ENCODE assay signal across 8 cellular contexts in the genomic region with DNA sequence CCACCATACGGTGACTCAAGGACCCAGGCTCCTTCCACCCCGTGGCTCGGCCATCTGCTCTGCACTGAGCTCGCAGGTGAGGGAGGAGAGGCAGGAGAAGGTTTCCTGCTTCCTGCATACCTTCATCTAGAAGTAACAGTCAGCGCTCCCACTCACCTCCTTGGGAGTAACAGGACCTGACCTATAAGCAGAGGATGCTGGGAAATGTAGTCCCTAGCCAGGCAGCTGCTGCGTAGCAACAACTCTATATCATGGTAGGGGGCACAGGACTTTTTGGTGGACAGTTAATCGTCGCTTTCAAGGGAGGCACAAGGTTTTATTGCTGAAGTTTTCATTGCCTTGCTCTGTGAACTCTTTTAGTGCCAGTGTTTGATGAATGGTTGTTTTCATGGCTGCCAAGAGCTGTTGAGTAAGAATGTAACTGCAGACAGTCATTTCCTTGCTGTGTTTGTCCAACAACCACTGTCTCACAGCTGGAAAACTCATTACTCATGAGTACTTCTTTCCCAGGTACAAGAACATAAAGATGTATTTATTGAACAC. TPM values are rescaled to one million over a fixed set of nuclear protein-coding genes. Genes with fewer than 3 reads are reported as not detected.
DNase-seq lines count a peak whose midpoint lies in the region; ATAC-seq, FAIRE-seq and TF ChIP-seq lines count a peak whose summit lies in the region.

No MANE protein-coding gene starts in this region.

- peak overlapping the region; percentile 59 for H3K4ac ChIP-seq in IMR-90 (ENCODE audit: low read depth, low read length)

- H2AK5ac ChIP-seq in IMR-90 (ENCODE audit: low read depth, low read length), result peak overlapping the region; percentile 86

- H2BK120ac ChIP-seq in IMR-90 (ENCODE audit: low read depth, low read length), result peak overlapping the region; percentile 28; the same call in 1 of the 2 replicates

- H2BK5ac ChIP-seq in IMR-90 (ENCODE audit: low read depth, low read length, poor library complexity, severe bottlenecking), result peak overlapping the region; percentile 50

- H3K27ac ChIP-seq in IMR-90 (ENCODE audit: insufficient read depth, low read length) (peak overlapping the region; percentile 56), endothelial cell of umbilical vein (ENCODE audit: insufficient read depth, low read depth, low read length) (peak overlapping the region; percentile 46), mucosa of rectum (ENCODE audit: low read depth in 2 of 2, low read length in 2 of 2) (peak overlapping the region; percentile 59 to 64)

- CTCF ChIA-PET in AG04449 (lab: Yijun Ruan, JAX), result interaction anchor here (1.0 to 14.2 kb wide), 9 partner anchors 8 to 173 kb away, joined by 3 to 328 read pairs (median 9); partner anchors contain the start of genes ANKRD2, AVPI1 and MARVELD1
- CTCF ChIA-PET in IMR-90 (lab: Yijun Ruan, JAX), result interaction anchor here (0.8 to 1.4 kb wide), 4 partner anchors 10 to 50 kb away, joined by 3 to 8 read pairs (median 4); partner anchors contain the start of gene ZFYVE27
- CTCF ChIA-PET in endothelial cell of umbilical vein (lab: Charles Lee), result interaction anchor here (0.8 to 21.8 kb wide), 6 partner anchors 10 to 50 kb away, joined by 3 to 863 read pairs (median 6); partner anchors contain the start of genes MARVELD1 and ZFYVE27

- peaks cover 3% of the 10 kb centered on the region; the same call in 1 of the 2 replicates for H4K20me1 ChIP-seq in IMR-90 (ENCODE audit: insufficient read depth, low read length)
- no peaks in the 10 kb centered on the region for H4K20me1 ChIP-seq in endothelial cell of umbilical vein (replicated peaks; ENCODE audit: control insufficient read depth, extremely low read depth, insufficient read depth, low read length)

- H2BK20ac ChIP-seq in IMR-90 (ENCODE audit: low read depth, low read length), result peak overlapping the region; percentile 15

- FAIRE-seq in endothelial cell of umbilical vein (lab: Jason Lieb, UNC), result peak; percentile 98

- no peak overlapping the region for H3K56ac ChIP-seq in IMR-90 (ENCODE audit: extremely low read depth, insufficient read depth, low read length)

- TF ChIP-seq CTCF in AG04449 (IDR thresholded peaks at IDR 0.05; ENCODE audit: insufficient read depth, low read length, missing control alignments), result no peak
- no peak for TF ChIP-seq CTCF in IMR-90 (conservative IDR thresholded peaks at IDR 0.05; ENCODE audit: low read depth, low read length)
- TF ChIP-seq CTCF in endothelial cell of umbilical vein (IDR thresholded peaks at IDR 0.05; ENCODE audit: extremely low read depth in 1 of 2, insufficient read depth in 1 of 2, low read depth in 1 of 2, low read length in 2 of 2), result no peak

- peak overlapping the region; percentile 36 to 53; a peak in 3 of 4 replicates for H4K8ac ChIP-seq in IMR-90 (ENCODE audit: low read depth in 2 of 2, low read length in 2 of 2)

- H3K4me1 ChIP-seq in IMR-90 (ENCODE audit: control insufficient read depth, insufficient read depth, low read length) (peaks cover 6% of the 10 kb centered on the region), endothelial cell of umbilical vein (ENCODE audit: control insufficient read depth, extremely low read depth, insufficient read depth, low read length) (peaks cover 8% of the 10 kb centered on the region), mucosa of rectum (ENCODE audit: control insufficient read depth in 2 of 2, insufficient read depth in 2 of 2, low read length in 2 of 2) (peaks cover 21 to 32% of the 10 kb centered on the region in 2 donors)

- H3K4me3 ChIP-seq in AG04449 (ENCODE audit: low read depth, low read length) (peak overlapping the region; percentile 19; the same call in 1 of the 2 replicates), IMR-90 (ENCODE audit: insufficient read depth, low read depth, low read length) (no peak overlapping the region), endothelial cell of umbilical vein (replicated peaks in 1 of 3; ENCODE audit: insufficient read depth in 1 of 3, low read depth in 1 of 3, low read length in 3 of 3) (peak overlapping the region in 2 of 3 experiments; percentile 8 to 20), mucosa of rectum (ENCODE audit: low read length in 2 of 2) (peak overlapping the region in 1 of 2 donors; percentile 73)

- dilution Hi-C loops in IMR-90 (cut with HindIII; ENCODE audit: low sequenced_read_pairs, unreplicated experiment) (no loop called here), endothelial cell of umbilical vein (cut with MboI; ENCODE audit: extremely low pct_ligation_motif_present, low sequenced_read_pairs) (no loop called here)

- H3K9ac ChIP-seq in IMR-90 (ENCODE audit: low read depth, low read length) (no peak overlapping the region), endothelial cell of umbilical vein (replicated peaks; ENCODE audit: extremely low read depth, insufficient read depth, low read length) (peak overlapping the region; percentile 6), mucosa of rectum (ENCODE audit: low read depth in 1 of 2, low read length in 2 of 2) (peak overlapping the region; percentile 2 to 41)

- H3K79me1 ChIP-seq in IMR-90 (ENCODE audit: low read depth in 1 of 2, low read length in 2 of 2), result 0 out of 4 replicates have a peak, but pooled peaks cover 0 to 8% of the 10 kb centered on the region in 2 experiments

- H3K4me2 ChIP-seq in IMR-90 (ENCODE audit: low read depth, low read length) (peak overlapping the region; percentile 61), endothelial cell of umbilical vein (ENCODE audit: insufficient read depth, low read length) (peak overlapping the region; percentile 48)

- no peak overlapping the region for H4K5ac ChIP-seq in IMR-90 (ENCODE audit: low read depth, low read length)

- H2AFZ ChIP-seq in IMR-90 (replicated peaks; ENCODE audit: low read length, poor library complexity), result peak overlapping the region; percentile 88
- H2AFZ ChIP-seq in endothelial cell of umbilical vein (ENCODE audit: low read depth, low read length), result peak overlapping the region; percentile 52

- no peak overlapping the region for H3K23ac ChIP-seq in IMR-90 (ENCODE audit: low read depth, low read length)

- TF ChIP-seq POLR2A in IMR-90 (IDR thresholded peaks at IDR 0.05; ENCODE audit: low read depth, low read length) (no peak), endothelial cell of umbilical vein (IDR thresholded peaks at IDR 0.05; ENCODE audit: low read depth, low read length) (no peak)

- POLR2A ChIA-PET in AG04449 (lab: Yijun Ruan, JAX) (interaction anchor here (0.6 to 4.7 kb wide), 3 partner anchors 10 to 25 kb away, joined by 3 to 39 read pairs (median 3); partner anchors contain the start of genes MARVELD1 and ZFYVE27), IMR-90 (lab: Charles Lee; ENCODE audit: unreplicated experiment) (no interaction called here), endothelial cell of umbilical vein (lab: Charles Lee) (interaction anchor here (0.9 to 1.0 kb wide), 2 partner anchors 12 to 39 kb away, joined by 3 to 5 read pairs; partner anchors contain the start of gene AVPI1)

- intact Hi-C loops in IMR-90 (cut with micrococcal nuclease), result no loop called here
- intact Hi-C loops in endothelial cell of umbilical vein (cut with micrococcal nuclease), result loop anchor here (1.0 kb wide), 1 partner anchor 39 kb away; the partner anchor contains the start of gene AVPI1

- no peak overlapping the region for H3K18ac ChIP-seq in IMR-90 (ENCODE audit: low read depth, low read length)

- no peak overlapping the region for H3K14ac ChIP-seq in IMR-90 (replicated peaks; ENCODE audit: low read depth, low read length)

- peak overlapping the region; percentile 47 for H2AK9ac ChIP-seq in IMR-90 (replicated peaks; ENCODE audit: low read depth, low read length, poor library complexity)

- in situ Hi-C loops in IMR-90 (cut with MboI; ENCODE audit: low sequenced_read_pairs), result no loop called here

- H3K9me1 ChIP-seq in IMR-90 (ENCODE audit: insufficient read depth, low read length), result 0 out of 2 replicates have a peak, but pooled peaks cover 3% of the 10 kb centered on the region
- no peaks in the 10 kb centered on the region for H3K9me1 ChIP-seq in endothelial cell of umbilical vein (replicated peaks; ENCODE audit: control insufficient read depth, extremely low read depth, insufficient read depth, low read length)

- H3K9me3 ChIP-seq in IMR-90 (ENCODE audit: control insufficient read depth, insufficient read depth, low read length) (no peaks in the 10 kb centered on the region), endothelial cell of umbilical vein (replicated peaks; ENCODE audit: control insufficient read depth, insufficient read depth, low read length) (no peaks in the 10 kb centered on the region), mucosa of rectum (ENCODE audit: control insufficient read depth in 2 of 2, low read length in 2 of 2) (no peaks in the 10 kb centered on the region)

- H2BK15ac ChIP-seq in IMR-90 (ENCODE audit: low read depth, low read length), result peak overlapping the region; percentile 72; the same call in 1 of the 3 replicates

- 17% methylated on average over 1 of the region's 8 CpGs; no CpG with 5 or more reads in 1 of the 2 experiments for WGBS in IMR-90 (ENCODE audit: extremely low coverage in 2 of 2, insufficient read length in 1 of 2), 2 experiments

- H3K36me3 ChIP-seq in IMR-90 (ENCODE audit: control insufficient read depth, insufficient read depth, low read length) (no peaks in the 10 kb centered on the region), endothelial cell of umbilical vein (ENCODE audit: control insufficient read depth in 2 of 2, extremely low read depth in 1 of 2, insufficient read depth in 2 of 2, low read length in 2 of 2) (no peaks in the 10 kb centered on the region), mucosa of rectum (ENCODE audit: control insufficient read depth in 2 of 2, insufficient read depth in 2 of 2, low read length in 2 of 2) (no peaks in the 10 kb centered on the region)

- TF ChIP-seq RAD21 in IMR-90 (IDR thresholded peaks at IDR 0.05; ENCODE audit: low read length), result no peak

- BruUV-seq in IMR-90 (replicated peaks; lab: Mats Ljungman, UMichigan) (no TSS peak), endothelial cell of umbilical vein (replicated peaks; lab: Mats Ljungman, UMichigan) (no TSS peak)

- H3K79me2 ChIP-seq in endothelial cell of umbilical vein (ENCODE audit: control insufficient read depth, insufficient read depth, low read length), result no peaks in the 10 kb centered on the region

- ATAC-seq in IMR-90 (ENCODE audit: low read depth) (peak; percentile 46), GM18498 (IDR thresholded peaks at IDR 0.05; ENCODE audit: unreplicated experiment) (no peak), GM21390 (IDR thresholded peaks at IDR 0.05; ENCODE audit: unreplicated experiment) (no peak)

- H4K91ac ChIP-seq in IMR-90 (ENCODE audit: insufficient read depth, low read depth, low read length), result peak overlapping the region; percentile 10; the same call in 1 of the 2 replicates

- H3K27me3 ChIP-seq in IMR-90 (ENCODE audit: control insufficient read depth, insufficient read depth, low read length) (no peaks in the 10 kb centered on the region), endothelial cell of umbilical vein (ENCODE audit: control insufficient read depth in 2 of 2, insufficient read depth in 2 of 2, low read length in 2 of 2) (no peaks in the 10 kb centered on the region), mucosa of rectum (ENCODE audit: control insufficient read depth in 2 of 2, insufficient read depth in 2 of 2, low read length in 2 of 2) (no peaks in the 10 kb centered on the region)

- DNase-seq in AG04449 (ENCODE audit: low read depth, low spot score) (no peak), IMR-90 (peak; percentile 85), endothelial cell of umbilical vein (ENCODE audit: low read depth, low spot score) (peak; percentile 88), GDM1 (lab: John Stamatoyannopoulos, UW) (no peak), 8988T (no peak)

RNA-seq across cellular contexts. Expression of gene ZFYVE27, which starts 10.2 kb away (rescaled TPM):
- total RNA-seq in IMR-90 (2012; rRNA removed) (12.8 and 13.1 TPM in 2 replicates), endothelial cell of umbilical vein (23.7 and 24.2 TPM in 2 replicates)
- polyA plus RNA-seq in IMR-90 (2012; rRNA removed) (18.7 and 22.2 TPM in 2 replicates), endothelial cell of umbilical vein (16.3 and 17.4 TPM in 2 replicates)
- polyA plus RNA-seq in IMR-90 (2012; cell fraction: cytosol; rRNA removed), result 12.2 and 16.5 TPM in 2 replicates
- 83.7 and 91.3 TPM in 2 replicates for polyA plus RNA-seq in IMR-90 (2012; cell fraction: nucleus; rRNA removed; ENCODE audit: low replicate concordance)
- polyA plus RNA-seq in endothelial cell of umbilical vein (2011; cell fraction: cytosol; rRNA removed), result 12.2 and 15.0 TPM in 2 replicates
- polyA plus RNA-seq in endothelial cell of umbilical vein (2011; cell fraction: nucleus; rRNA removed), result 82.0 and 82.2 TPM in 2 replicates
- polyA plus RNA-seq in endothelial cell of umbilical vein (2012), result 14.8 and 15.0 TPM in 2 replicates
- 23.1 and 24.9 TPM in 2 replicates for polyA minus RNA-seq in endothelial cell of umbilical vein
- 10.0 TPM for polyA minus RNA-seq in endothelial cell of umbilical vein (2011; cell fraction: cytosol; rRNA and poly(A)+ RNA removed)
- 25.1 and 37.1 TPM in 2 replicates for polyA minus RNA-seq in endothelial cell of umbilical vein (2011; cell fraction: nucleus; rRNA and poly(A)+ RNA removed)

RNA-seq across cellular contexts. Expression of gene MARVELD1, which starts 13.2 kb away (rescaled TPM):
- 12.0 and 15.6 TPM in 2 replicates for total RNA-seq in IMR-90 (2012; rRNA removed)
- polyA plus RNA-seq in IMR-90 (2012; rRNA removed), result 61.1 and 68.1 TPM in 2 replicates
- polyA plus RNA-seq in IMR-90 (2012; cell fraction: cytosol; rRNA removed), result 58.1 and 69.3 TPM in 2 replicates
- 57.1 and 59.0 TPM in 2 replicates for polyA plus RNA-seq in IMR-90 (2012; cell fraction: nucleus; rRNA removed; ENCODE audit: low replicate concordance)
- 69.5 and 78.3 TPM in 2 replicates for total RNA-seq in endothelial cell of umbilical vein
- polyA plus RNA-seq in endothelial cell of umbilical vein, result 67.3 and 72.5 TPM in 2 replicates
- 74.6 and 74.8 TPM in 2 replicates for polyA plus RNA-seq in endothelial cell of umbilical vein (2011; cell fraction: cytosol; rRNA removed)
- polyA plus RNA-seq in endothelial cell of umbilical vein (2011; cell fraction: nucleus; rRNA removed), result 29.7 and 30.0 TPM in 2 replicates
- polyA plus RNA-seq in endothelial cell of umbilical vein (2012), result 82.4 and 98.3 TPM in 2 replicates
- 36.6 and 38.0 TPM in 2 replicates for polyA minus RNA-seq in endothelial cell of umbilical vein
- 23.0 TPM for polyA minus RNA-seq in endothelial cell of umbilical vein (2011; cell fraction: cytosol; rRNA and poly(A)+ RNA removed)
- 16.4 and 17.7 TPM in 2 replicates for polyA minus RNA-seq in endothelial cell of umbilical vein (2011; cell fraction: nucleus; rRNA and poly(A)+ RNA removed)

RNA-seq across cellular contexts. Expression of gene AVPI1, which starts 39.7 kb away (rescaled TPM):
- total RNA-seq in IMR-90 (2012; rRNA removed) (26.7 and 30.8 TPM in 2 replicates), endothelial cell of umbilical vein (2.4 and 3.0 TPM in 2 replicates)
- polyA plus RNA-seq in IMR-90 (2012; rRNA removed) (29.8 and 33.6 TPM in 2 replicates), endothelial cell of umbilical vein (3.7 and 5.9 TPM in 2 replicates)
- 26.3 and 37.5 TPM in 2 replicates for polyA plus RNA-seq in IMR-90 (2012; cell fraction: cytosol; rRNA removed)
- 27.2 and 28.1 TPM in 2 replicates for polyA plus RNA-seq in IMR-90 (2012; cell fraction: nucleus; rRNA removed; ENCODE audit: low replicate concordance)
- polyA plus RNA-seq in endothelial cell of umbilical vein (2011; cell fraction: cytosol; rRNA removed), result 2.8 and 3.7 TPM in 2 replicates
- 1.4 and 1.7 TPM in 2 replicates for polyA plus RNA-seq in endothelial cell of umbilical vein (2011; cell fraction: nucleus; rRNA removed)
- polyA plus RNA-seq in endothelial cell of umbilical vein (2012), result 3.7 and 4.9 TPM in 2 replicates
- 1.7 and 3.5 TPM in 2 replicates for polyA minus RNA-seq in endothelial cell of umbilical vein
- polyA minus RNA-seq in endothelial cell of umbilical vein (2011; cell fraction: cytosol; rRNA and poly(A)+ RNA removed), result 131 TPM
- polyA minus RNA-seq in endothelial cell of umbilical vein (2011; cell fraction: nucleus; rRNA and poly(A)+ RNA removed), result 1.9 and 2.7 TPM in 2 replicates

RNA-seq across cellular contexts. Expression of gene SFRP5, which starts 45.1 kb away (rescaled TPM):
- not detected in 2 replicates for total RNA-seq in IMR-90 (2012; rRNA removed)
- polyA plus RNA-seq in IMR-90 (2012; rRNA removed), result not detected in 2 replicates
- not detected in 2 replicates for polyA plus RNA-seq in IMR-90 (2012; cell fraction: cytosol; rRNA removed)
- not detected in 2 replicates for polyA plus RNA-seq in IMR-90 (2012; cell fraction: nucleus; rRNA removed; ENCODE audit: low replicate concordance)
- total RNA-seq in endothelial cell of umbilical vein, result not detected in 2 replicates
- polyA plus RNA-seq in endothelial cell of umbilical vein, result not detected in 2 replicates
- not detected in 2 replicates for polyA plus RNA-seq in endothelial cell of umbilical vein (2011; cell fraction: cytosol; rRNA removed)
- not detected in 2 replicates for polyA plus RNA-seq in endothelial cell of umbilical vein (2011; cell fraction: nucleus; rRNA removed)
- not detected in 2 replicates for polyA plus RNA-seq in endothelial cell of umbilical vein (2012)
- polyA minus RNA-seq in endothelial cell of umbilical vein, result not detected in 2 replicates
- not detected for polyA minus RNA-seq in endothelial cell of umbilical vein (2011; cell fraction: cytosol; rRNA and poly(A)+ RNA removed)
- polyA minus RNA-seq in endothelial cell of umbilical vein (2011; cell fraction: nucleus; rRNA and poly(A)+ RNA removed), result not detected in 2 replicates

Comparison
In these comparisons a context has a peak if more than half of its experiments do, and no peak if none do; other contexts are left out.
1. DNase-seq: peak in IMR-90 (single experiment) and endothelial cell of umbilical vein (single experiment); none in AG04449 (single experiment), GDM1 (single experiment) and 8988T (single experiment).
2. Peak in every context shown above with its lines, with median percentiles within 50 percentile points of each other: H3K27ac ChIP-seq.